In the genomic region with DNA sequence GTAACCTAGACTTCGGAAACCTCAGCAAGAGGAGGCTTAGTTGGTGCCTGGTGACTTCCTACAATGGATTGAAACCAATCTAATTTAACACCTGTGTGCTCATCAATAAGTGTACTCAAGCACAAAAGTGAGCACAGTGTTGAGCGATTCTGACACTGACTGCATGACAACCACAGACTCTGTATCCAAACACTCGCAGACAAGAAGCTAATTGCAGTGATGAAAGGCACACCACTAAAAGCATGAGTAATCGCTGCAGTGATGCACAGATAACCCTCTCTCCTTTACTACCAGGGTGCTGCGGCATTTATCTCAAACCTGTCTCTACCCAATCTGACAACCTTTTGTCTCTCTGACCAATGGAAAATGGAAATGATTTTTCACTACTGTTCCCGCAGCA, we compare ENCODE assay signal across 1 cellular context.
TF ChIP-seq lines count a peak whose summit lies in the region.

No MANE protein-coding gene starts in this region.

TF ChIP-seq in SK-N-SH treated with all-trans-retinoic acid at 6 μM for 48 hours, 23 proteins besides CTCF, POLR2A, EP300 and RAD21 (continued from another document):
- TF ChIP-seq TSHZ2 (CRISPR knock-in tag; IDR thresholded peaks at IDR 0.05) (peak; percentile 55; the same call in 1 of the 2 replicates), PATZ1 (CRISPR knock-in tag; IDR thresholded peaks at IDR 0.05; ENCODE audit: borderline replicate concordance) (no peak), SNAI2 (CRISPR knock-in tag; IDR thresholded peaks at IDR 0.05) (no peak)
